Comparison of ENCODE assay signal across 8 cellular contexts in genomic region chr19:45179063-45179847, GRCh38. TPM values are rescaled to one million over a fixed set of nuclear protein-coding genes. Genes with fewer than 3 reads are reported as not detected.
DNase-seq lines count a peak whose midpoint lies in the region; ATAC-seq, FAIRE-seq and TF ChIP-seq lines count a peak whose summit lies in the region.

No MANE protein-coding gene starts in this region.

- intact Hi-C loops in endothelial cell of umbilical vein (cut with micrococcal nuclease) = no loop called here
- intact Hi-C loops in naive thymus-derived CD4-positive, alpha-beta T cell (cut with micrococcal nuclease) = loop anchor here (2.0 to 10.0 kb wide), 7 partner anchors 72 to 708 kb away; partner anchors contain the start of genes VASP (in 2 of the 2), GEMIN7 (in 1 of the 2), IRF2BP1 (in 1 of the 2) and MARK4 (in 1 of the 2)
- intact Hi-C loops in vagina (cut with DNase I) = loop anchor here (5.0 kb wide), 1 partner anchor 287 kb away; the partner anchor contains the start of gene TOMM40

- POLR2A ChIA-PET in HEK293T (lab: Yijun Ruan, JAX) = interaction anchor here (0.9 to 2.5 kb wide), 6 partner anchors 8 to 87 kb away, joined by 3 to 8 read pairs (median 6); partner anchors contain the start of gene PPP1R37
- POLR2A ChIA-PET in activated CD4-positive, alpha-beta T cell treated with anti-CD3 and anti-CD28 coated beads, Interleukin-2, amount 10 ng/mL, durations not matched to agents 7 days and 5 days (lab: Charles Lee) = no interaction called here
- POLR2A ChIA-PET in endothelial cell of umbilical vein (lab: Charles Lee) = interaction anchor here (1.4 kb wide), 1 partner anchor 15 kb away, joined by 3 read pairs; no protein-coding TSS in a partner anchor
- POLR2A ChIA-PET in naive thymus-derived CD4-positive, alpha-beta T cell (lab: Charles Lee) = interaction anchor here (0.6 to 3.5 kb wide), 15 partner anchors 8 to 1062 kb away, joined by 3 to 36 read pairs (median 5); partner anchors contain the start of genes CLASRP, NKPD1 and PPP1R37

- H3K79me2 ChIP-seq in endothelial cell of umbilical vein (ENCODE audit: control insufficient read depth, insufficient read depth, low read length) = peaks cover 11% of the 10 kb centered on the region

- TF ChIP-seq POLR2A in endothelial cell of umbilical vein (IDR thresholded peaks at IDR 0.05; ENCODE audit: low read depth, low read length) (no peak), vagina (IDR thresholded peaks at IDR 0.05) (no peak)

- H3K9ac ChIP-seq in endothelial cell of umbilical vein (replicated peaks; ENCODE audit: extremely low read depth, insufficient read depth, low read length) = peak overlapping the region; percentile 74

- H3K4me1 ChIP-seq in endothelial cell of umbilical vein (ENCODE audit: control insufficient read depth, extremely low read depth, insufficient read depth, low read length) (peaks cover 13% of the 10 kb centered on the region), vagina (peaks cover 43% of the 10 kb centered on the region)
- peaks cover 23 to 29% of the 10 kb centered on the region in 2 donors for H3K4me1 ChIP-seq in naive thymus-derived CD4-positive, alpha-beta T cell (ENCODE audit: control insufficient read depth in 2 of 2, insufficient read depth in 2 of 2, low read length in 2 of 2)

- FAIRE-seq in endothelial cell of umbilical vein (lab: Jason Lieb, UNC) = peak; percentile 53

- peaks cover 16% of the 10 kb centered on the region for H3K36me3 Mint-ChIP-seq in activated CD4-positive, alpha-beta T cell treated with anti-CD3 and anti-CD28 coated beads, Interleukin-2, amount 10 ng/mL, durations not matched to agents 7 days and 5 days (ENCODE audit: low read depth)
- H3K36me3 Mint-ChIP-seq in naive thymus-derived CD4-positive, alpha-beta T cell = peaks cover 0 to 13% (median 7%) of the 10 kb centered on the region in 5 donors

- no peak for ATAC-seq in naive thymus-derived CD4-positive, alpha-beta T cell
- ATAC-seq in GM21576 (IDR thresholded peaks at IDR 0.05; ENCODE audit: unreplicated experiment) (no peak), GM18520 (IDR thresholded peaks at IDR 0.05; ENCODE audit: unreplicated experiment) (no peak)

- H3K4me2 ChIP-seq in endothelial cell of umbilical vein (ENCODE audit: insufficient read depth, low read length) = peak overlapping the region; percentile 62

- no peaks in the 10 kb centered on the region for H3K36me3 ChIP-seq in endothelial cell of umbilical vein (ENCODE audit: control insufficient read depth in 2 of 2, extremely low read depth in 1 of 2, insufficient read depth in 2 of 2, low read length in 2 of 2)
- peaks cover 0 to 10% (median 4%) of the 10 kb centered on the region in 3 experiments for H3K36me3 ChIP-seq in naive thymus-derived CD4-positive, alpha-beta T cell (ENCODE audit: control insufficient read depth in 2 of 3, insufficient read depth in 3 of 3, low read length in 3 of 3)
- peaks cover 0 to 11% of the 10 kb centered on the region in 2 donors for H3K36me3 ChIP-seq in vagina

- BruUV-seq in endothelial cell of umbilical vein (replicated peaks; lab: Mats Ljungman, UMichigan) = TSS peak; percentile 48

- H3K9me3 ChIP-seq in endothelial cell of umbilical vein (replicated peaks; ENCODE audit: control insufficient read depth, insufficient read depth, low read length) (no peaks in the 10 kb centered on the region), vagina (no peaks in the 10 kb centered on the region)
- H3K9me3 ChIP-seq in naive thymus-derived CD4-positive, alpha-beta T cell (ENCODE audit: control insufficient read depth in 2 of 3, low read length in 3 of 3) = no peaks in the 10 kb centered on the region

- no peaks in the 10 kb centered on the region for H3K9me1 ChIP-seq in endothelial cell of umbilical vein (replicated peaks; ENCODE audit: control insufficient read depth, extremely low read depth, insufficient read depth, low read length)

- no peaks in the 10 kb centered on the region for H3K27me3 ChIP-seq in endothelial cell of umbilical vein (ENCODE audit: control insufficient read depth in 2 of 2, insufficient read depth in 2 of 2, low read length in 2 of 2)
- H3K27me3 ChIP-seq in naive thymus-derived CD4-positive, alpha-beta T cell (ENCODE audit: control insufficient read depth in 2 of 2, insufficient read depth in 2 of 2, low read length in 2 of 2) = no peaks in the 10 kb centered on the region
- no peaks in the 10 kb centered on the region for H3K27me3 ChIP-seq in vagina

- H3K27me3 Mint-ChIP-seq in activated CD4-positive, alpha-beta T cell treated with anti-CD3 and anti-CD28 coated beads, Interleukin-2, amount 10 ng/mL, durations not matched to agents 7 days and 5 days = no peaks in the 10 kb centered on the region
- H3K27me3 Mint-ChIP-seq in naive thymus-derived CD4-positive, alpha-beta T cell = no peaks in the 10 kb centered on the region

- no peaks in the 10 kb centered on the region for H3K9me3 Mint-ChIP-seq in activated CD4-positive, alpha-beta T cell treated with anti-CD3 and anti-CD28 coated beads, Interleukin-2, amount 10 ng/mL, durations not matched to agents 7 days and 5 days
- H3K9me3 Mint-ChIP-seq in naive thymus-derived CD4-positive, alpha-beta T cell = peaks cover 0 to 2% (median 0%) of the 10 kb centered on the region in 11 donors

- H3K27ac ChIP-seq in endothelial cell of umbilical vein (ENCODE audit: insufficient read depth, low read depth, low read length) (peak overlapping the region; percentile 68), vagina (peak overlapping the region; percentile 78)
- H3K27ac ChIP-seq in naive thymus-derived CD4-positive, alpha-beta T cell (ENCODE audit: low read depth, low read length) = peak overlapping the region; percentile 83

- peak overlapping the region; percentile 94 for H3K27ac Mint-ChIP-seq in activated CD4-positive, alpha-beta T cell treated with anti-CD3 and anti-CD28 coated beads, Interleukin-2, amount 10 ng/mL, durations not matched to agents 7 days and 5 days
- peak overlapping the region; percentile 88 to 98 (median 94) for H3K27ac Mint-ChIP-seq in naive thymus-derived CD4-positive, alpha-beta T cell

- dilution Hi-C loops in endothelial cell of umbilical vein (cut with MboI; ENCODE audit: extremely low pct_ligation_motif_present, low sequenced_read_pairs) = no loop called here

- H4K20me1 ChIP-seq in endothelial cell of umbilical vein (replicated peaks; ENCODE audit: control insufficient read depth, extremely low read depth, insufficient read depth, low read length) = no peaks in the 10 kb centered on the region

- TF ChIP-seq CTCF in endothelial cell of umbilical vein (IDR thresholded peaks at IDR 0.05; ENCODE audit: extremely low read depth in 1 of 2, insufficient read depth in 1 of 2, low read depth in 1 of 2, low read length in 2 of 2) = no peak
- TF ChIP-seq CTCF in vagina (IDR thresholded peaks at IDR 0.05) = no peak

- CTCF ChIA-PET in HEK293T (lab: Yijun Ruan, JAX) = interaction anchor here (0.6 kb wide), 1 partner anchor 119 kb away, joined by 4 read pairs; no protein-coding TSS in a partner anchor
- CTCF ChIA-PET in activated CD4-positive, alpha-beta T cell treated with anti-CD3 and anti-CD28 coated beads, Interleukin-2, amount 10 ng/mL, durations not matched to agents 7 days and 5 days (lab: Charles Lee) = interaction anchor here (0.5 to 2.1 kb wide), 5 partner anchors 11 to 179 kb away, joined by 3 to 11 read pairs (median 4); no protein-coding TSS in a partner anchor
- CTCF ChIA-PET in endothelial cell of umbilical vein (lab: Charles Lee) = interaction anchor here (0.7 to 3.3 kb wide), 11 partner anchors 8 to 160 kb away, joined by 3 to 13 read pairs (median 7); partner anchors contain the start of genes NKPD1 and PPP1R37
- CTCF ChIA-PET in naive thymus-derived CD4-positive, alpha-beta T cell (lab: Charles Lee) = interaction anchor here (0.6 to 1.7 kb wide), 5 partner anchors 8 to 138 kb away, joined by 3 to 11 read pairs (median 6); partner anchors contain the start of gene PPP1R37

- H3K4me1 Mint-ChIP-seq in activated CD4-positive, alpha-beta T cell treated with anti-CD3 and anti-CD28 coated beads, Interleukin-2, amount 10 ng/mL, durations not matched to agents 7 days and 5 days = peaks cover 43% of the 10 kb centered on the region
- H3K4me1 Mint-ChIP-seq in naive thymus-derived CD4-positive, alpha-beta T cell = peaks cover 15 to 58% (median 43%) of the 10 kb centered on the region in 7 donors

- peak overlapping the region; percentile 83 for H3K4me3 Mint-ChIP-seq in activated CD4-positive, alpha-beta T cell treated with anti-CD3 and anti-CD28 coated beads, Interleukin-2, amount 10 ng/mL, durations not matched to agents 7 days and 5 days
- peak overlapping the region; percentile 87 to 99 (median 96) for H3K4me3 Mint-ChIP-seq in naive thymus-derived CD4-positive, alpha-beta T cell

- H2AFZ ChIP-seq in endothelial cell of umbilical vein (ENCODE audit: low read depth, low read length) = peak overlapping the region; percentile 92

- DNase-seq in AG08396 (ENCODE audit: low spot score) = peak; percentile 56
- DNase-seq in HEK293T (ENCODE audit: extremely low spot score) = peak; percentile 21
- DNase-seq in activated CD4-positive, alpha-beta T cell treated with anti-CD3 and anti-CD28 coated beads, Interleukin-2, amount 10 ng/mL, durations not matched to agents 7 days and 5 days = peak; percentile 51
- no peak for DNase-seq in endothelial cell of umbilical vein (ENCODE audit: low read depth, low spot score)
- peak in 8 of 9 donors; percentile 28 to 63 (median 35) for DNase-seq in naive thymus-derived CD4-positive, alpha-beta T cell
- DNase-seq in vagina (ENCODE audit: extremely low spot score in 2 of 2) = no peak

- H3K4me3 ChIP-seq in endothelial cell of umbilical vein (replicated peaks in 1 of 3; ENCODE audit: insufficient read depth in 1 of 3, low read depth in 1 of 3, low read length in 3 of 3) = peak overlapping the region; percentile 68 to 90 (median 85)
- H3K4me3 ChIP-seq in naive thymus-derived CD4-positive, alpha-beta T cell (ENCODE audit: low read length) = peak overlapping the region; percentile 83
- H3K4me3 ChIP-seq in vagina = peak overlapping the region; percentile 67 to 89

RNA-seq across cellular contexts. Expression of gene BLOC1S3, which starts 0.7 kb away (rescaled TPM):
- 10 to 100 TPM; 15.3 to 19.7 TPM for total RNA-seq in activated CD4-positive, alpha-beta T cell treated with anti-CD3 and anti-CD28 coated beads, Interleukin-2, amount 10 ng/mL, durations not matched to agents 7 days and 5 days
- total RNA-seq in endothelial cell of umbilical vein (11.7 and 17.4 TPM in 2 replicates), vagina (12.5 TPM)
- polyA plus RNA-seq in endothelial cell of umbilical vein = 13.6 and 13.8 TPM in 2 replicates
- polyA plus RNA-seq in endothelial cell of umbilical vein (2011; cell fraction: cytosol; rRNA removed) = 5.6 and 6.2 TPM in 2 replicates
- 4.0 and 4.1 TPM in 2 replicates for polyA plus RNA-seq in endothelial cell of umbilical vein (2011; cell fraction: nucleus; rRNA removed)
- polyA plus RNA-seq in endothelial cell of umbilical vein (2012) = 7.0 and 9.0 TPM in 2 replicates
- 12.8 and 14.4 TPM in 2 replicates for polyA minus RNA-seq in endothelial cell of umbilical vein
- polyA minus RNA-seq in endothelial cell of umbilical vein (2011; cell fraction: cytosol; rRNA and poly(A)+ RNA removed) = 5.1 TPM
- polyA minus RNA-seq in endothelial cell of umbilical vein (2011; cell fraction: nucleus; rRNA and poly(A)+ RNA removed) = 2.8 and 4.6 TPM in 2 replicates
- 10 to 100 TPM; 13.7 to 24.9 (median 15.4) TPM for total RNA-seq in naive thymus-derived CD4-positive, alpha-beta T cell
- 10 to 100 TPM in 1 of 2 donors, 1 to 10 TPM in 1; 6.9 to 17.4 TPM for polyA plus RNA-seq in naive thymus-derived CD4-positive, alpha-beta T cell

RNA-seq across cellular contexts. Expression of gene TRAPPC6A, which starts 1.2 kb away (rescaled TPM):
- 10 to 100 TPM; 55.1 to 64.2 TPM for total RNA-seq in activated CD4-positive, alpha-beta T cell treated with anti-CD3 and anti-CD28 coated beads, Interleukin-2, amount 10 ng/mL, durations not matched to agents 7 days and 5 days
- 12.6 and 18.1 TPM in 2 replicates for total RNA-seq in endothelial cell of umbilical vein
- 45.4 and 46.6 TPM in 2 replicates for polyA plus RNA-seq in endothelial cell of umbilical vein
- polyA plus RNA-seq in endothelial cell of umbilical vein (2011; cell fraction: cytosol; rRNA removed) = 27.9 and 33.7 TPM in 2 replicates
- polyA plus RNA-seq in endothelial cell of umbilical vein (2011; cell fraction: nucleus; rRNA removed) = 10.1 and 11.3 TPM in 2 replicates
- 13.5 and 28.7 TPM in 2 replicates for polyA plus RNA-seq in endothelial cell of umbilical vein (2012)
- 3.4 and 5.6 TPM in 2 replicates for polyA minus RNA-seq in endothelial cell of umbilical vein
- 1.8 TPM for polyA minus RNA-seq in endothelial cell of umbilical vein (2011; cell fraction: cytosol; rRNA and poly(A)+ RNA removed)
- polyA minus RNA-seq in endothelial cell of umbilical vein (2011; cell fraction: nucleus; rRNA and poly(A)+ RNA removed) = 0.96 TPM in 2 replicates
- total RNA-seq in naive thymus-derived CD4-positive, alpha-beta T cell = 10 to 100 TPM; 44.6 to 61.9 (median 53.0) TPM
- 100 to 1,000 TPM; 173 to 174 TPM for polyA plus RNA-seq in naive thymus-derived CD4-positive, alpha-beta T cell
- total RNA-seq in vagina = 28.7 TPM

RNA-seq across cellular contexts. Expression of gene NKPD1, which starts 18.5 kb away (rescaled TPM):
- under 1 TPM in 1 of 2 experiments, not detected in 1; 0.17 TPM for total RNA-seq in activated CD4-positive, alpha-beta T cell treated with anti-CD3 and anti-CD28 coated beads, Interleukin-2, amount 10 ng/mL, durations not matched to agents 7 days and 5 days
- total RNA-seq in endothelial cell of umbilical vein (not detected in 2 replicates), vagina (14.0 TPM)
- 0.04 and 0.05 TPM in 2 replicates for polyA plus RNA-seq in endothelial cell of umbilical vein
- polyA plus RNA-seq in endothelial cell of umbilical vein (2011; cell fraction: cytosol; rRNA removed) = 0.03 and 0.04 TPM in 2 replicates
- 0.12 and 0.28 TPM in 2 replicates for polyA plus RNA-seq in endothelial cell of umbilical vein (2011; cell fraction: nucleus; rRNA removed)
- polyA plus RNA-seq in endothelial cell of umbilical vein (2012) = 0.07 TPM in 2 replicates
- polyA minus RNA-seq in endothelial cell of umbilical vein = 0.08 and 0.12 TPM in 2 replicates
- not detected for polyA minus RNA-seq in endothelial cell of umbilical vein (2011; cell fraction: cytosol; rRNA and poly(A)+ RNA removed)
- 0.14 and 0.19 TPM in 2 replicates for polyA minus RNA-seq in endothelial cell of umbilical vein (2011; cell fraction: nucleus; rRNA and poly(A)+ RNA removed)
- total RNA-seq in naive thymus-derived CD4-positive, alpha-beta T cell = 1 to 10 TPM in 1 of 5 experiments, under 1 TPM in 4; 0.07 to 1.2 (median 0.73) TPM
- polyA plus RNA-seq in naive thymus-derived CD4-positive, alpha-beta T cell = under 1 TPM; 0.41 to 0.60 TPM

Comparison
In these comparisons a context has a peak if more than half of its experiments do, and no peak if none do; other contexts are left out.
1. DNase-seq: peak in AG08396 (single experiment), HEK293T (single experiment), activated CD4-positive, alpha-beta T cell treated with anti-CD3 and anti-CD28 coated beads, Interleukin-2, amount 10 ng/mL, durations not matched to agents 7 days and 5 days (single experiment) and naive thymus-derived CD4-positive, alpha-beta T cell (8 of 9); none in endothelial cell of umbilical vein (single experiment) and vagina (0 of 2).
2. Peak in every context shown above with its lines, with median percentiles within 50 percentile points of each other: H3K27ac ChIP-seq and H3K4me3 ChIP-seq.